Comparison of ENCODE assay signal across 16 cellular contexts in genomic region chr9:92359380-92360007, GRCh38. TPM values are rescaled to one million over a fixed set of nuclear protein-coding genes. Genes with fewer than 3 reads are reported as not detected.
DNase-seq lines count a peak whose midpoint lies in the region; ATAC-seq, FAIRE-seq and TF ChIP-seq lines count a peak whose summit lies in the region.
"Had no signal": no experiment of that assay in that cellular context is flagged by ENCODE, and none has a peak within 500 bp of the region (broad histone marks: within the 10 kb centered on the region; RNA-seq: fewer than 3 reads in every experiment).

No MANE protein-coding gene starts in this region.

- peak; percentile 5 for FAIRE-seq in GM12892 (lab: Jason Lieb, UNC)

- intact Hi-C loops in aorta (cut with DNase I): no loop called here

- H3K36me3 ChIP-seq in fibroblast of lung (ENCODE audit: control insufficient read depth, insufficient read depth, low read length): no peaks in the 10 kb centered on the region
- H3K36me3 ChIP-seq in rectal smooth muscle tissue (ENCODE audit: control insufficient read depth, insufficient read depth, low read length): no peaks in the 10 kb centered on the region
- no peaks in the 10 kb centered on the region for H3K36me3 ChIP-seq in aorta (ENCODE audit: control insufficient read depth in 1 of 2, insufficient read depth in 2 of 2, low read length in 1 of 2)

- H3K4me3 ChIP-seq in fibroblast of lung (replicated peaks in 1 of 4; ENCODE audit: control extremely low read depth in 1 of 4, insufficient read depth in 1 of 4, low read depth in 3 of 4, low read length in 4 of 4) (no peak overlapping the region), rectal smooth muscle tissue (ENCODE audit: low read length) (no peak overlapping the region), aorta (ENCODE audit: low read length in 2 of 2) (no peak overlapping the region)
- H3K4me3 ChIP-seq: gastroesophageal sphincter, psoas muscle had no signal

- H4K20me1 ChIP-seq in fibroblast of lung (ENCODE audit: control insufficient read depth, extremely low read depth, insufficient read depth, low read length): no peaks in the 10 kb centered on the region

- DNase-seq in GM12892 (ENCODE audit: insufficient read length) (no peak), SIG-M5 treated with dmso at 0.1 percent for 504 hours (lab: John Stamatoyannopoulos, UW; ENCODE audit: unreplicated experiment) (peak; percentile 5), fibroblast of lung (ENCODE audit: low read depth in 2 of 2) (no peak), aorta (no peak), medulla oblongata (ENCODE audit: extremely low spot score) (no peak), retina (no peak)
- DNase-seq in central memory CD4-positive, alpha-beta T cell: no peak
- DNase-seq: activated T-cell treated with anti-CD3 and anti-CD28 coated beads, Interleukin-2, amount 50 U/mL, for 4 hours; cerebellar nuclear complex; HCEC 1CT; naive B cell; NCI-H1930; psoas muscle had no signal

- H3K27ac ChIP-seq in fibroblast of lung (ENCODE audit: insufficient read depth, low read length) (no peak overlapping the region), rectal smooth muscle tissue (ENCODE audit: low read depth, low read length) (peak overlapping the region; percentile 61), aorta (ENCODE audit: low read depth in 1 of 2, low read length in 2 of 2) (no peak overlapping the region)
- H3K27ac ChIP-seq: gastroesophageal sphincter, psoas muscle had no signal

- no peak for TF ChIP-seq POLR2A in GM12892 (IDR thresholded peaks at IDR 0.05; ENCODE audit: low read depth, low read length)

- ATAC-seq in aorta (ENCODE audit: low FRiP score): no peak
- ATAC-seq: activated T-cell treated with anti-CD3 and anti-CD28 coated beads, Interleukin-2, amount 50 U/mL, for 4 hours; gastroesophageal sphincter; psoas muscle had no signal

- no peaks in the 10 kb centered on the region for H3K9me3 ChIP-seq in fibroblast of lung (ENCODE audit: control insufficient read depth, insufficient read depth, low read depth, low read length)
- no peaks in the 10 kb centered on the region for H3K9me3 ChIP-seq in aorta (ENCODE audit: control insufficient read depth, low read length)

- WGBS in aorta, 2 donors: 21 to 24% methylated on average over 2 of the region's 2 CpGs

- peak overlapping the region; percentile 20 for H2AFZ ChIP-seq in fibroblast of lung (ENCODE audit: low read length)

- no peaks in the 10 kb centered on the region for H3K79me2 ChIP-seq in fibroblast of lung (ENCODE audit: control insufficient read depth, insufficient read depth, low read length)

- H3K9ac ChIP-seq in fibroblast of lung (ENCODE audit: insufficient read depth, low read length): no peak overlapping the region
- no peak overlapping the region for H3K9ac ChIP-seq in rectal smooth muscle tissue (ENCODE audit: low read length)

- H3K4me1 ChIP-seq in fibroblast of lung (ENCODE audit: control insufficient read depth, extremely low read depth, insufficient read depth, low read length): no peaks in the 10 kb centered on the region
- peaks cover 2% of the 10 kb centered on the region for H3K4me1 ChIP-seq in rectal smooth muscle tissue (ENCODE audit: control insufficient read depth, insufficient read depth, low read length)
- peaks cover 0 to 4% of the 10 kb centered on the region in 2 donors for H3K4me1 ChIP-seq in aorta (ENCODE audit: control insufficient read depth in 1 of 2, insufficient read depth in 2 of 2, low read length in 2 of 2)
- H3K4me1 ChIP-seq: psoas muscle had no signal

- H3K4me2 ChIP-seq in fibroblast of lung (ENCODE audit: extremely low read depth, insufficient read depth, low read length): no peak overlapping the region

- H3K27me3 ChIP-seq in fibroblast of lung (ENCODE audit: control insufficient read depth, insufficient read depth, low read length): no peaks in the 10 kb centered on the region
- H3K27me3 ChIP-seq in rectal smooth muscle tissue (ENCODE audit: control insufficient read depth, insufficient read depth, low read length): no peaks in the 10 kb centered on the region
- H3K27me3 ChIP-seq in aorta (ENCODE audit: control insufficient read depth in 1 of 2, insufficient read depth in 2 of 2, low read length in 1 of 2): no peaks in the 10 kb centered on the region
- H3K27me3 ChIP-seq: gastroesophageal sphincter had no signal

- TF ChIP-seq CTCF in fibroblast of lung (conservative IDR thresholded peaks at IDR 0.05 in 1 of 2, IDR thresholded peaks at IDR 0.05 in 1 of 2; ENCODE audit: low read depth in 1 of 2, low read length in 2 of 2): no peak

RNA-seq across cellular contexts. Expression of gene CENPP, which starts 33.7 kb away (rescaled TPM):
- 14.2 TPM for polyA plus RNA-seq in GM12892 (2012; ENCODE audit: missing spikeins)
- total RNA-seq in fibroblast of lung (1.0 and 1.7 TPM in 2 replicates), aorta (10 to 100 TPM in 1 of 2 donors, 1 to 10 TPM in 1; 3.9 to 11.1 TPM)
- polyA plus RNA-seq in fibroblast of lung (2.4 and 6.9 TPM in 2 replicates), aorta (1 to 10 TPM in 1 of 2 donors, under 1 TPM in 1; 0.50 to 4.7 TPM)
- 1.6 and 5.5 TPM in 2 replicates for polyA plus RNA-seq in fibroblast of lung (2012)
- 1.6 and 2.7 TPM in 2 replicates for polyA minus RNA-seq in fibroblast of lung (ENCODE audit: low replicate concordance)

RNA-seq across cellular contexts. Expression of gene NOL8, which starts 34.3 kb away (rescaled TPM):
- 36.9 TPM for polyA plus RNA-seq in GM12892 (2012; ENCODE audit: missing spikeins)
- 27.2 and 28.6 TPM in 2 replicates for total RNA-seq in fibroblast of lung
- polyA plus RNA-seq in fibroblast of lung: 20.0 and 20.5 TPM in 2 replicates
- 16.1 and 17.0 TPM in 2 replicates for polyA plus RNA-seq in fibroblast of lung (2012)
- polyA minus RNA-seq in fibroblast of lung (ENCODE audit: low replicate concordance): 2.4 and 3.5 TPM in 2 replicates
- 10 to 100 TPM; 29.7 to 43.1 TPM for total RNA-seq in aorta
- 10 to 100 TPM; 14.4 to 22.4 TPM for polyA plus RNA-seq in aorta

RNA-seq across cellular contexts. Expression of gene OGN, which starts 44.9 kb away (rescaled TPM):
- polyA plus RNA-seq in GM12892 (2012; ENCODE audit: missing spikeins): 0.70 TPM
- total RNA-seq in fibroblast of lung (1.3 and 6.2 TPM in 2 replicates), aorta (100 to 1,000 TPM; 175 to 318 TPM)
- polyA plus RNA-seq in fibroblast of lung (1.2 and 4.4 TPM in 2 replicates), aorta (100 to 1,000 TPM; 235 to 803 TPM)
- polyA plus RNA-seq in fibroblast of lung (2012): 0.69 and 3.9 TPM in 2 replicates
- polyA minus RNA-seq in fibroblast of lung (ENCODE audit: low replicate concordance): 0.37 TPM in 1 of 2 replicates, not detected in the other
- total RNA-seq: activated T-cell treated with anti-CD3 and anti-CD28 coated beads, Interleukin-2, amount 50 U/mL, for 4 hours; NCI-H460 had no signal

Comparison
In these comparisons a context has a peak if more than half of its experiments do, and no peak if none do; other contexts are left out.
1. RNA of gene OGN, which starts 44.9 kb away (total RNA-seq): 175 to 318 TPM in aorta; 1.3 to 6.2 TPM in fibroblast of lung; every median in the first group is over 10 times any median in the second.